33 cellular contexts compared by ENCODE assay signal in the genomic region with DNA sequence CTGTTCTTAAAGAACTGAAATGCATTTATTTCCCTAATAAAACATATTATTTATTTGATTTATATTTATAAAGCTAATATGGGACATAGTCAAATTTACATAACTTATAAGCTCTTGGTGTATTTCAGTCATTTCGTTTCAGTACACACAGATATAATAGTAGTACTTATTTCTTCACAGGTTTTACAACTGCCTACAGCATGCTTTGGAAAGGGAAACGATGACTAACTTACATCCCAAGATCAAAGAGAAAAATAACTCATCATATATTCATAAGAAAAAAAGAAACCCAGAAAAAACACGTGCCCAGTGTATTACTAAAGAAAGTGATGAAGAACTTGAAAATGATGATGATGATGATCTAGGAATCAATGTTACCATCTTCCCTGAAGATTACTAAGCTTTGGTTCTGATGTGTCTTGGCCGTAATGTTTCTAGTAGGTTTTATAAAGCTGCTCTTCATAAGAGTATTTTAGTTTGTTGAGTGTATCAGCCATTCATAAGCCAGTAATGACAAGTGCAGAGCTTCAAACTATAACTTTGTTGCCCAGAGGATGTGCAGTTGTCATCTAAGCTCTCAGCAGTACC. TPM values are rescaled to one million over a fixed set of nuclear protein-coding genes. Genes with fewer than 3 reads are reported as not detected.
DNase-seq lines count a peak whose midpoint lies in the region; ATAC-seq and TF ChIP-seq lines count a peak whose summit lies in the region.
"Had no signal": no experiment of that assay in that cellular context is flagged by ENCODE, and none has a peak within 500 bp of the region (broad histone marks: within the 10 kb centered on the region; RNA-seq: fewer than 3 reads in every experiment).

No MANE protein-coding gene starts in this region.

- CTCF ChIA-PET in activated CD8-positive, alpha-beta T cell treated with anti-CD3 and anti-CD28 coated beads for 36 hours (lab: Charles Lee), result interaction anchor here (1.9 kb wide), 1 partner anchor 8 kb away, joined by 7 read pairs; no protein-coding TSS in a partner anchor
- CTCF ChIA-PET in activated CD8-positive, alpha-beta T cell treated with anti-CD3 and anti-CD28 coated beads, Interleukin-2, amount 10 ng/mL, durations not matched to agents 7 days and 5 days (lab: Charles Lee), result interaction anchor here (0.8 to 1.7 kb wide), 2 partner anchors 8 to 74 kb away, joined by 3 to 6 read pairs; no protein-coding TSS in a partner anchor
- CTCF ChIA-PET in CD8-positive, alpha-beta memory T cell (lab: Charles Lee), result interaction anchor here (0.9 kb wide), 1 partner anchor 30 kb away, joined by 4 read pairs; the partner anchor contains the start of gene TYW3

- intact Hi-C loops in activated CD8-positive, alpha-beta T cell treated with anti-CD3 and anti-CD28 coated beads for 36 hours (cut with micrococcal nuclease), result no loop called here

- peaks cover 2% of the 10 kb centered on the region for H3K9me3 Mint-ChIP-seq in activated CD8-positive, alpha-beta T cell treated with anti-CD3 and anti-CD28 coated beads for 36 hours
- H3K9me3 Mint-ChIP-seq in activated CD8-positive, alpha-beta T cell treated with anti-CD3 and anti-CD28 coated beads, Interleukin-2, amount 10 ng/mL, durations not matched to agents 7 days and 5 days (ENCODE audit: insufficient read depth), result no peaks in the 10 kb centered on the region
- H3K9me3 Mint-ChIP-seq in CD8-positive, alpha-beta memory T cell, result no peaks in the 10 kb centered on the region
- H3K9me3 Mint-ChIP-seq in activated naive CD8-positive, alpha-beta T cell (ENCODE audit: low read depth), result no peaks in the 10 kb centered on the region
- H3K9me3 Mint-ChIP-seq: activated CD4-positive, alpha-beta T cell treated with anti-CD3 and anti-CD28 coated beads, Interleukin-2, amount 10 ng/mL, durations not matched to agents 7 days and 5 days; CD8-positive, alpha-beta T cell had no signal

- no peaks in the 10 kb centered on the region for H3K4me1 ChIP-seq in CD8-positive, alpha-beta memory T cell (ENCODE audit: insufficient read depth, low read length)
- H3K4me1 ChIP-seq: A549, parathyroid adenoma, SJCRH30, thyroid gland, uterus had no signal

- no peak for DNase-seq in activated CD8-positive, alpha-beta T cell treated with anti-CD3 and anti-CD28 coated beads for 36 hours
- DNase-seq in activated CD8-positive, alpha-beta T cell treated with anti-CD3 and anti-CD28 coated beads, Interleukin-2, amount 10 ng/mL, durations not matched to agents 7 days and 5 days, result no peak
- DNase-seq in CD8-positive, alpha-beta memory T cell, result no peak
- peak; percentile 12 for DNase-seq in fibroblast of mammary gland (ENCODE audit: low read depth)
- DNase-seq in CD1c-positive myeloid dendritic cell (ENCODE audit: extremely low spot score), result no peak
- DNase-seq in stimulated activated CD4-positive, alpha-beta T cell treated with anti-CD3 and anti-CD28 coated beads, Interleukin-4, amount 100 ng/mL, for 1 hour, result no peak
- DNase-seq: activated CD4-positive, alpha-beta T cell treated with anti-CD3 and anti-CD28 coated beads, Interleukin-2, amount 10 ng/mL, durations not matched to agents 7 days and 5 days; activated gamma-delta T cell treated with Interleukin-2 at 50 U/mL for 16 hours; AML-193; anterior cingulate cortex; CD8-positive, alpha-beta T cell; DMS 273 treated with DMSO at 0.1 percent for 48 hours; effector CD4-positive, alpha-beta T cell; EL; H7; hypothalamus; KG1; MG63; NCI-H1105; NCI-H187; NCI-H510A; RPMI8226; SJCRH30; small intestine; stimulated activated naive CD4-positive, alpha-beta T cell treated with Interleukin-2 at 50 U/mL for 16 hours; SW 1271; thyroid gland; uterus had no signal

- H3K9me3 ChIP-seq in CD8-positive, alpha-beta memory T cell (ENCODE audit: low read length), result no peaks in the 10 kb centered on the region
- H3K9me3 ChIP-seq: A549, MG63, SJCRH30, thyroid gland, uterus had no signal

- no peak overlapping the region for H3K27ac ChIP-seq in CD8-positive, alpha-beta memory T cell (ENCODE audit: low read depth, low read length)
- H3K27ac ChIP-seq: A549, epithelial cell of prostate, parathyroid adenoma, SJCRH30, thyroid gland, uterus had no signal

- H3K36me3 ChIP-seq in CD8-positive, alpha-beta memory T cell (ENCODE audit: insufficient read depth, low read length), result peaks cover 6% of the 10 kb centered on the region
- H3K36me3 ChIP-seq: uterus had no signal

- peaks cover 18% of the 10 kb centered on the region for H3K4me1 Mint-ChIP-seq in activated CD8-positive, alpha-beta T cell treated with anti-CD3 and anti-CD28 coated beads for 36 hours (ENCODE audit: low read depth)
- no peaks in the 10 kb centered on the region for H3K4me1 Mint-ChIP-seq in activated CD8-positive, alpha-beta T cell treated with anti-CD3 and anti-CD28 coated beads, Interleukin-2, amount 10 ng/mL, durations not matched to agents 7 days and 5 days (ENCODE audit: low read depth)
- H3K4me1 Mint-ChIP-seq in CD8-positive, alpha-beta memory T cell, result peaks cover 7 to 19% (median 17%) of the 10 kb centered on the region in 3 donors
- H3K4me1 Mint-ChIP-seq in activated naive CD8-positive, alpha-beta T cell (ENCODE audit: low read depth), result peaks cover 20% of the 10 kb centered on the region

- POLR2A ChIA-PET in activated CD8-positive, alpha-beta T cell treated with anti-CD3 and anti-CD28 coated beads for 36 hours (lab: Charles Lee), result no interaction called here
- POLR2A ChIA-PET in activated CD8-positive, alpha-beta T cell treated with anti-CD3 and anti-CD28 coated beads, Interleukin-2, amount 10 ng/mL, durations not matched to agents 7 days and 5 days (lab: Charles Lee), result no interaction called here
- POLR2A ChIA-PET in CD8-positive, alpha-beta memory T cell (lab: Charles Lee), result no interaction called here

- peak overlapping the region; percentile 72 for H3K27ac Mint-ChIP-seq in activated CD8-positive, alpha-beta T cell treated with anti-CD3 and anti-CD28 coated beads for 36 hours
- H3K27ac Mint-ChIP-seq in activated CD8-positive, alpha-beta T cell treated with anti-CD3 and anti-CD28 coated beads, Interleukin-2, amount 10 ng/mL, durations not matched to agents 7 days and 5 days, result no peak overlapping the region
- peak overlapping the region in 6 of 8 donors; percentile 3 to 66 (median 34) for H3K27ac Mint-ChIP-seq in CD8-positive, alpha-beta memory T cell
- H3K27ac Mint-ChIP-seq in activated naive CD8-positive, alpha-beta T cell, result peak overlapping the region; percentile 48
- H3K27ac Mint-ChIP-seq: activated CD4-positive, alpha-beta T cell treated with anti-CD3 and anti-CD28 coated beads, Interleukin-2, amount 10 ng/mL, durations not matched to agents 7 days and 5 days; CD8-positive, alpha-beta T cell had no signal

- H3K4me3 ChIP-seq in CD8-positive, alpha-beta memory T cell (ENCODE audit: low read length), result no peak overlapping the region
- no peak overlapping the region for H3K4me3 ChIP-seq in fibroblast of mammary gland (ENCODE audit: control insufficient read depth, low read depth, low read length)
- H3K4me3 ChIP-seq: A549, MG63, SJCRH30, thyroid gland, uterus had no signal

- H3K27me3 Mint-ChIP-seq in activated CD8-positive, alpha-beta T cell treated with anti-CD3 and anti-CD28 coated beads for 36 hours, result no peaks in the 10 kb centered on the region
- no peaks in the 10 kb centered on the region for H3K27me3 Mint-ChIP-seq in activated CD8-positive, alpha-beta T cell treated with anti-CD3 and anti-CD28 coated beads, Interleukin-2, amount 10 ng/mL, durations not matched to agents 7 days and 5 days (ENCODE audit: low read depth)
- no peaks in the 10 kb centered on the region for H3K27me3 Mint-ChIP-seq in CD8-positive, alpha-beta memory T cell
- H3K27me3 Mint-ChIP-seq in activated naive CD8-positive, alpha-beta T cell, result no peaks in the 10 kb centered on the region
- H3K27me3 Mint-ChIP-seq: activated CD4-positive, alpha-beta T cell treated with anti-CD3 and anti-CD28 coated beads, Interleukin-2, amount 10 ng/mL, durations not matched to agents 7 days and 5 days had no signal

- no peak overlapping the region for H3K4me3 Mint-ChIP-seq in activated CD8-positive, alpha-beta T cell treated with anti-CD3 and anti-CD28 coated beads for 36 hours
- no peak overlapping the region for H3K4me3 Mint-ChIP-seq in activated CD8-positive, alpha-beta T cell treated with anti-CD3 and anti-CD28 coated beads, Interleukin-2, amount 10 ng/mL, durations not matched to agents 7 days and 5 days
- no peak overlapping the region for H3K4me3 Mint-ChIP-seq in CD8-positive, alpha-beta memory T cell
- H3K4me3 Mint-ChIP-seq in activated naive CD8-positive, alpha-beta T cell, result no peak overlapping the region
- H3K4me3 Mint-ChIP-seq: activated CD4-positive, alpha-beta T cell treated with anti-CD3 and anti-CD28 coated beads, Interleukin-2, amount 10 ng/mL, durations not matched to agents 7 days and 5 days; CD8-positive, alpha-beta T cell had no signal

- H3K27me3 ChIP-seq in CD8-positive, alpha-beta memory T cell (ENCODE audit: insufficient read depth, low read length, poor library complexity, severe bottlenecking), result no peaks in the 10 kb centered on the region
- H3K27me3 ChIP-seq: MG63, SJCRH30, thyroid gland, uterus had no signal

- peaks cover 36% of the 10 kb centered on the region for H3K36me3 Mint-ChIP-seq in activated CD8-positive, alpha-beta T cell treated with anti-CD3 and anti-CD28 coated beads for 36 hours (ENCODE audit: low read depth)
- H3K36me3 Mint-ChIP-seq in activated CD8-positive, alpha-beta T cell treated with anti-CD3 and anti-CD28 coated beads, Interleukin-2, amount 10 ng/mL, durations not matched to agents 7 days and 5 days (ENCODE audit: low read depth), result peaks cover 37% of the 10 kb centered on the region
- peaks cover 15 to 56% (median 26%) of the 10 kb centered on the region in 3 donors for H3K36me3 Mint-ChIP-seq in CD8-positive, alpha-beta memory T cell
- peaks cover 22% of the 10 kb centered on the region for H3K36me3 Mint-ChIP-seq in activated naive CD8-positive, alpha-beta T cell

- TF ChIP-seq CTCF in activated CD8-positive, alpha-beta T cell treated with anti-CD3 and anti-CD28 coated beads for 36 hours (IDR thresholded peaks at IDR 0.05), result no peak
- no peak for TF ChIP-seq CTCF in fibroblast of mammary gland (conservative IDR thresholded peaks at IDR 0.05; ENCODE audit: control insufficient read depth, insufficient read depth, low read depth, low read length)

- ATAC-seq in activated CD8-positive, alpha-beta T cell treated with anti-CD3 and anti-CD28 coated beads for 36 hours, result peak; percentile 84
- no peak for ATAC-seq in activated CD8-positive, alpha-beta T cell treated with anti-CD3 and anti-CD28 coated beads, Interleukin-2, amount 10 ng/mL, durations not matched to agents 7 days and 5 days
- no peak for ATAC-seq in HG02571 (IDR thresholded peaks at IDR 0.05; ENCODE audit: unreplicated experiment)
- ATAC-seq: A549; CD8-positive, alpha-beta T cell had no signal

RNA-seq across cellular contexts. Expression of gene TYW3, which starts 30.9 kb away (rescaled TPM):
- total RNA-seq in activated CD8-positive, alpha-beta T cell treated with anti-CD3 and anti-CD28 coated beads for 36 hours, result 10 to 100 TPM; 22.0 to 24.4 TPM
- 10 to 100 TPM; 15.0 to 19.2 TPM for total RNA-seq in activated CD8-positive, alpha-beta T cell treated with anti-CD3 and anti-CD28 coated beads, Interleukin-2, amount 10 ng/mL, durations not matched to agents 7 days and 5 days
- 10 to 100 TPM; 40.3 to 42.0 TPM for total RNA-seq in CD8-positive, alpha-beta memory T cell
- 15.0 TPM for polyA plus RNA-seq in CD8-positive, alpha-beta memory T cell

RNA-seq across cellular contexts. Expression of gene CRYZ, which starts 31.0 kb away (rescaled TPM):
- total RNA-seq in activated CD8-positive, alpha-beta T cell treated with anti-CD3 and anti-CD28 coated beads for 36 hours, result 1 to 10 TPM; 6.0 to 7.5 TPM
- 10 to 100 TPM; 15.3 to 18.0 TPM for total RNA-seq in activated CD8-positive, alpha-beta T cell treated with anti-CD3 and anti-CD28 coated beads, Interleukin-2, amount 10 ng/mL, durations not matched to agents 7 days and 5 days
- total RNA-seq in CD8-positive, alpha-beta memory T cell, result 10 to 100 TPM; 13.1 to 13.7 TPM
- 51.7 TPM for polyA plus RNA-seq in CD8-positive, alpha-beta memory T cell
